ENCODE assay signal across 14 cellular contexts in genomic region chr9:88179080-88179521, GRCh38. TPM values are rescaled to one million over a fixed set of nuclear protein-coding genes. Genes with fewer than 3 reads are reported as not detected.
DNase-seq lines count a peak whose midpoint lies in the region; ATAC-seq and TF ChIP-seq lines count a peak whose summit lies in the region.
"Had no signal": no experiment of that assay in that cellular context is flagged by ENCODE, and none has a peak within 500 bp of the region (broad histone marks: within the 10 kb centered on the region; RNA-seq: fewer than 3 reads in every experiment).

No MANE protein-coding gene starts in this region.

- no peak overlapping the region for H3K9ac ChIP-seq in BLaER1 treated with 17β-estradiol and CSF1 and Interleukin-3, amounts not matched to agents 10 nM and 100 nM
- H3K9ac ChIP-seq: parathyroid adenoma had no signal

- no peaks in the 10 kb centered on the region for H3K9me3 Mint-ChIP-seq in activated T-helper 2 cell treated with anti-CD3 and anti-CD28 coated beads, Interferon-gamma antibody, Interleukin-2, Interleukin-4, amounts not matched to agents 10 μg/mL and 5 μg/mL and 100 μg/mL, durations not matched to agents 14 hours and 24 hours and 36 hours
- peaks cover 2% of the 10 kb centered on the region in 2 donors for H3K9me3 Mint-ChIP-seq in natural killer cell

- no peaks in the 10 kb centered on the region for H3K36me3 ChIP-seq in BLaER1 treated with 17β-estradiol and CSF1 and Interleukin-3, amounts not matched to agents 10 nM and 100 nM
- H3K36me3 ChIP-seq: esophagus muscularis mucosa had no signal

- H3K36me3 Mint-ChIP-seq in activated T-helper 2 cell treated with anti-CD3 and anti-CD28 coated beads, Interferon-gamma antibody, Interleukin-2, Interleukin-4, amounts not matched to agents 10 μg/mL and 5 μg/mL and 100 μg/mL, durations not matched to agents 14 hours and 24 hours and 36 hours (ENCODE audit: low read depth): no peaks in the 10 kb centered on the region
- no peaks in the 10 kb centered on the region for H3K36me3 Mint-ChIP-seq in natural killer cell
- H3K36me3 Mint-ChIP-seq: memory B cell had no signal

- H3K4me2 ChIP-seq in BLaER1 treated with 17β-estradiol and CSF1 and Interleukin-3, amounts not matched to agents 10 nM and 100 nM: peak overlapping the region; percentile 41 to 78 (median 58)

- no peak for TF ChIP-seq CTCF in natural killer cell (IDR thresholded peaks at IDR 0.05)

- no peak overlapping the region for H3K4me3 ChIP-seq in BLaER1 treated with 17β-estradiol and CSF1 and Interleukin-3, amounts not matched to agents 10 nM and 100 nM
- H3K4me3 ChIP-seq in Jurkat, Clone E6-1 (ENCODE audit: low read length): no peak overlapping the region
- H3K4me3 ChIP-seq: esophagus muscularis mucosa had no signal

- H3K27me3 Mint-ChIP-seq in activated T-helper 2 cell treated with anti-CD3 and anti-CD28 coated beads, Interferon-gamma antibody, Interleukin-2, Interleukin-4, amounts not matched to agents 10 μg/mL and 5 μg/mL and 100 μg/mL, durations not matched to agents 14 hours and 24 hours and 36 hours (ENCODE audit: low read depth): peaks cover 37% of the 10 kb centered on the region
- peaks cover 13 to 18% of the 10 kb centered on the region in 2 donors for H3K27me3 Mint-ChIP-seq in natural killer cell (ENCODE audit: low read depth in 2 of 2)

- peak overlapping the region; percentile 19 for H3K4me3 Mint-ChIP-seq in activated T-helper 2 cell treated with anti-CD3 and anti-CD28 coated beads, Interferon-gamma antibody, Interleukin-2, Interleukin-4, amounts not matched to agents 10 μg/mL and 5 μg/mL and 100 μg/mL, durations not matched to agents 14 hours and 24 hours and 36 hours (ENCODE audit: low read depth)
- H3K4me3 Mint-ChIP-seq in natural killer cell: peak overlapping the region; percentile 54
- H3K4me3 Mint-ChIP-seq: memory B cell had no signal

- peaks cover 20% of the 10 kb centered on the region for H3K4me1 Mint-ChIP-seq in activated T-helper 2 cell treated with anti-CD3 and anti-CD28 coated beads, Interferon-gamma antibody, Interleukin-2, Interleukin-4, amounts not matched to agents 10 μg/mL and 5 μg/mL and 100 μg/mL, durations not matched to agents 14 hours and 24 hours and 36 hours (ENCODE audit: low read depth)
- H3K4me1 Mint-ChIP-seq in natural killer cell: peaks cover 27 to 39% of the 10 kb centered on the region in 2 donors
- H3K4me1 Mint-ChIP-seq: memory B cell had no signal

- H3K9me3 ChIP-seq in BLaER1 treated with 17β-estradiol and CSF1 and Interleukin-3, amounts not matched to agents 10 nM and 100 nM (replicated peaks in 1 of 11): peaks cover 0 to 16% (median 0%) of the 10 kb centered on the region in 11 experiments; a peak in 4 of 22 replicates

- DNase-seq in Jurkat, Clone E6-1 (ENCODE audit: low read depth, low spot score): peak; percentile 59
- peak; percentile 33 for DNase-seq in activated T-helper 2 cell treated with anti-CD3 and anti-CD28 coated beads, Interferon-gamma antibody, Interleukin-2, Interleukin-4, amounts not matched to agents 10 μg/mL and 5 μg/mL and 100 μg/mL, durations not matched to agents 14 hours and 24 hours and 36 hours (ENCODE audit: low spot score)
- DNase-seq in natural killer cell (peak; percentile 49), NCI-H128 (lab: John Stamatoyannopoulos, UW; ENCODE audit: unreplicated experiment) (no peak), NOMO-1 treated with DMSO at 0.1 percent for 48 hours (lab: John Stamatoyannopoulos, UW; ENCODE audit: unreplicated experiment) (no peak)
- DNase-seq: cerebellar nuclear complex, NCI-H226 had no signal

- H3K27me3 ChIP-seq in BLaER1 treated with 17β-estradiol and CSF1 and Interleukin-3, amounts not matched to agents 10 nM and 100 nM: no peaks in the 10 kb centered on the region
- H3K27me3 ChIP-seq: esophagus muscularis mucosa had no signal

- ATAC-seq in natural killer cell: peak; percentile 80 to 91 (median 86)
- no peak for ATAC-seq in GM21390 (IDR thresholded peaks at IDR 0.05; ENCODE audit: unreplicated experiment)
- ATAC-seq in GM18520 (IDR thresholded peaks at IDR 0.05; ENCODE audit: unreplicated experiment): no peak

- intact Hi-C loops in activated T-helper 2 cell treated with anti-CD3 and anti-CD28 coated beads, Interferon-gamma antibody, Interleukin-2, Interleukin-4, amounts not matched to agents 10 μg/mL and 5 μg/mL and 100 μg/mL, durations not matched to agents 14 hours and 24 hours and 36 hours (cut with micrococcal nuclease): no loop called here
- intact Hi-C loops in natural killer cell (cut with micrococcal nuclease): loop anchor here (5.0 kb wide), 1 partner anchor 208 kb away; the partner anchor contains the start of gene SPIN1

- peaks cover 15 to 32% (median 27%) of the 10 kb centered on the region in 10 experiments for H3K4me1 ChIP-seq in BLaER1 treated with 17β-estradiol and CSF1 and Interleukin-3, amounts not matched to agents 10 nM and 100 nM
- H3K4me1 ChIP-seq: parathyroid adenoma had no signal

- no peaks in the 10 kb centered on the region for H4K20me1 ChIP-seq in BLaER1 treated with 17β-estradiol and CSF1 and Interleukin-3, amounts not matched to agents 10 nM and 100 nM

- peak overlapping the region in 4 of 11 experiments; percentile 7 to 26 (median 10); a peak in 4 of 22 replicates for H3K27ac ChIP-seq in BLaER1 treated with 17β-estradiol and CSF1 and Interleukin-3, amounts not matched to agents 10 nM and 100 nM
- H3K27ac ChIP-seq: esophagus muscularis mucosa, parathyroid adenoma had no signal

- H3K27ac Mint-ChIP-seq in activated T-helper 2 cell treated with anti-CD3 and anti-CD28 coated beads, Interferon-gamma antibody, Interleukin-2, Interleukin-4, amounts not matched to agents 10 μg/mL and 5 μg/mL and 100 μg/mL, durations not matched to agents 14 hours and 24 hours and 36 hours: no peak overlapping the region
- H3K27ac Mint-ChIP-seq in natural killer cell: peak overlapping the region; percentile 74 to 75
- H3K27ac Mint-ChIP-seq: memory B cell had no signal

RNA-seq across cellular contexts. Expression of gene SPATA31C2, which starts 40.8 kb away (rescaled TPM):
- not detected for polyA plus RNA-seq in Jurkat, Clone E6-1 (2012; ENCODE audit: insufficient read depth, insufficient read length)
- total RNA-seq in activated T-helper 2 cell treated with anti-CD3 and anti-CD28 coated beads, Interferon-gamma antibody, Interleukin-2, Interleukin-4, amounts not matched to agents 10 μg/mL and 5 μg/mL and 100 μg/mL, durations not matched to agents 14 hours and 24 hours and 36 hours: not detected in 2 replicates
- total RNA-seq in natural killer cell: not detected
- total RNA-seq: esophagus muscularis mucosa, M059J had no signal

Comparison
In these comparisons a context has a peak if more than half of its experiments do, and no peak if none do; other contexts are left out.
1. DNase-seq: peak in Jurkat, Clone E6-1 (single experiment), activated T-helper 2 cell treated with anti-CD3 and anti-CD28 coated beads, Interferon-gamma antibody, Interleukin-2, Interleukin-4, amounts not matched to agents 10 μg/mL and 5 μg/mL and 100 μg/mL, durations not matched to agents 14 hours and 24 hours and 36 hours (single experiment) and natural killer cell (single experiment); none in NCI-H128 (single experiment) and NOMO-1 treated with DMSO at 0.1 percent for 48 hours (single experiment).
2. ATAC-seq: peak in natural killer cell (3 of 3); none in GM21390 (single experiment) and GM18520 (single experiment).